20 cellular contexts compared by ENCODE assay signal in genomic region chr3:149872589-149872988, GRCh38. TPM values are rescaled to one million over a fixed set of nuclear protein-coding genes. Genes with fewer than 3 reads are reported as not detected.
DNase-seq lines count a peak whose midpoint lies in the region; ATAC-seq, FAIRE-seq and TF ChIP-seq lines count a peak whose summit lies in the region.
"Had no signal": no experiment of that assay in that cellular context is flagged by ENCODE, and none has a peak within 500 bp of the region (broad histone marks: within the 10 kb centered on the region; RNA-seq: fewer than 3 reads in every experiment).

No MANE protein-coding gene starts in this region.

- DNase-seq in HepG2 (ENCODE audit: low spot score) (no peak), right lobe of liver (no peak), OCI-M1 (lab: John Stamatoyannopoulos, UW) (peak; percentile 9), RPMI8226 (no peak), SIG-M5 treated with dmso at 0.1 percent for 504 hours (lab: John Stamatoyannopoulos, UW; ENCODE audit: unreplicated experiment) (no peak)
- DNase-seq: 8988T; C1 segment of cervical spinal cord; Calu3; CD4-positive, alpha-beta memory T cell; COR-L47; DMS53; DMS79 treated with DMSO at 0.1 percent for 48 hours; GF-D8; GOT3; HFFc6 had no signal

- peaks cover 3 to 13% of the 10 kb centered on the region in 2 experiments for H3K36me3 ChIP-seq in HepG2 (replicated peaks in 1 of 2; ENCODE audit: control insufficient read depth in 1 of 2, insufficient read depth in 2 of 2, low read length in 2 of 2)
- H3K36me3 ChIP-seq in right lobe of liver, result no peaks in the 10 kb centered on the region
- H3K36me3 ChIP-seq: HAP-1 had no signal

- intact Hi-C loops in HepG2 (cut with micrococcal nuclease; ENCODE audit: unreplicated experiment), result no loop called here
- intact Hi-C loops in right lobe of liver (cut with DNase I), result no loop called here

- CTCF ChIA-PET in HepG2 (lab: Yijun Ruan, JAX; ENCODE audit: low intra/inter-chr PET ratio, low total read pairs), result no interaction called here

- TF ChIP-seq POLR2A in HepG2 (IDR thresholded peaks at IDR 0.05; ENCODE audit: insufficient read depth in 1 of 2, low read depth in 2 of 2, low read length in 2 of 2), result no peak
- TF ChIP-seq POLR2A in right lobe of liver (IDR thresholded peaks at IDR 0.05), result no peak

- no peaks in the 10 kb centered on the region for H4K20me1 ChIP-seq in HepG2 (ENCODE audit: insufficient read depth, low read length)

- TF ChIP-seq RAD21 in HepG2 (CRISPR knock-in tag; IDR thresholded peaks at IDR 0.05), result no peak

- H3K27ac ChIP-seq in HepG2 (ENCODE audit: extremely low read length, insufficient read depth, low read length), result no peak overlapping the region
- no peak overlapping the region for H3K27ac ChIP-seq in right lobe of liver

- 98% methylated on average over 2 of the region's 2 CpGs for WGBS in HepG2 (ENCODE audit: low lambda C conversion rate)
- WGBS in right lobe of liver (ENCODE audit: insufficient coverage, low coverage, low lambda C conversion rate, missing lambda C conversion rate), result 94% methylated on average over 2 of the region's 2 CpGs

- ATAC-seq in HepG2 (no peak), right lobe of liver (no peak), HG03521 (IDR thresholded peaks at IDR 0.05; ENCODE audit: unreplicated experiment) (no peak)

- BruUV-seq in HepG2 (replicated peaks; lab: Mats Ljungman, UMichigan), result no TSS peak

- H3K9me3 ChIP-seq in HepG2 (ENCODE audit: low read length) (no peaks in the 10 kb centered on the region; the same call in 1 of the 2 replicates), right lobe of liver (no peaks in the 10 kb centered on the region)

- TF ChIP-seq CTCF in HepG2 (CRISPR knock-in tag; IDR thresholded peaks at IDR 0.05) (no peak), right lobe of liver (IDR thresholded peaks at IDR 0.05) (no peak)

- H3K4me3 ChIP-seq in HepG2 (replicated peaks in 1 of 3; ENCODE audit: insufficient read depth in 1 of 3, low read depth in 2 of 3, low read length in 3 of 3), result no peak overlapping the region
- H3K4me3 ChIP-seq in right lobe of liver, result no peak overlapping the region
- H3K4me3 ChIP-seq: HAP-1 had no signal

- no peak overlapping the region for H2AFZ ChIP-seq in HepG2 (ENCODE audit: low read length)

- POLR2A ChIA-PET in HepG2 (lab: Yijun Ruan, JAX), result no interaction called here

- FAIRE-seq in HepG2 (lab: Jason Lieb, UNC) (no peak), islet of Langerhans (lab: Jason Lieb, UNC) (peak; percentile 36)
- FAIRE-seq: GM12891, GM18507 had no signal

- in situ Hi-C loops in HepG2 (cut with HindIII; ENCODE audit: extremely low pct_ligation_motif_present, low pct_unique_long_range_greater_than_20kb), result no loop called here

- no peaks in the 10 kb centered on the region for H3K4me1 ChIP-seq in HepG2 (ENCODE audit: insufficient read depth, low read length)
- no peaks in the 10 kb centered on the region for H3K4me1 ChIP-seq in right lobe of liver
- H3K4me1 ChIP-seq: HAP-1 had no signal

- H3K4me2 ChIP-seq in HepG2 (ENCODE audit: low read depth, low read length), result no peak overlapping the region

- peaks cover 3% of the 10 kb centered on the region for H3K79me2 ChIP-seq in HepG2 (ENCODE audit: insufficient read depth, low read length)

- H3K9ac ChIP-seq in HepG2 (ENCODE audit: insufficient read depth, low read depth, low read length), result no peak overlapping the region

- TF ChIP-seq EP300 in HepG2 (IDR thresholded peaks at IDR 0.05; ENCODE audit: low read depth in 2 of 2, low read length in 2 of 2) (no peak), HepG2 (CRISPR knock-in tag; IDR thresholded peaks at IDR 0.05; ENCODE audit: borderline replicate concordance) (no peak)

- H3K27me3 ChIP-seq in HepG2 (ENCODE audit: control insufficient read depth in 1 of 2, insufficient read depth in 2 of 2, low read length in 2 of 2) (no peaks in the 10 kb centered on the region), right lobe of liver (no peaks in the 10 kb centered on the region)

TF ChIP-seq in HepG2, 621 proteins besides CTCF, POLR2A, EP300 and RAD21:
- peak; percentile 71 to 80 for TF ChIP-seq MAFK (conservative IDR thresholded peaks at IDR 0.05 in 1 of 2, IDR thresholded peaks at IDR 0.05 in 1 of 2; ENCODE audit: low read length in 2 of 2)
- TF ChIP-seq MAFF (IDR thresholded peaks at IDR 0.05; ENCODE audit: low read depth, low read length), result peak; percentile 81
- TF ChIP-seq CREM (IDR thresholded peaks at IDR 0.05), result no peak
- no peak for TF ChIP-seq CREM (CRISPR knock-in tag; IDR thresholded peaks at IDR 0.05)
- no peak for TF ChIP-seq BCLAF1 (IDR thresholded peaks at IDR 0.05)
- TF ChIP-seq RBFOX2 (IDR thresholded peaks at IDR 0.05; ENCODE audit: low read depth, low read length), result no peak
- TF ChIP-seq ZNF607 (CRISPR knock-in tag; IDR thresholded peaks at IDR 0.05; ENCODE audit: borderline replicate concordance), result no peak
- TF ChIP-seq SIN3A (IDR thresholded peaks at IDR 0.05; ENCODE audit: borderline replicate concordance, low read depth, low read length), result no peak
- no peak for TF ChIP-seq MAFG (CRISPR knock-in tag; IDR thresholded peaks at IDR 0.05)
TF ChIP-seq in HepG2: peak in this region for 2.

RNA-seq across cellular contexts. Expression of gene RNF13, which starts 59.6 kb away (rescaled TPM):
- total RNA-seq in HepG2 (2016; rRNA removed; fragmentation: Illumina TruSeq; extraction: Trizol), result 28.1 and 46.0 TPM in 2 replicates
- 217 and 228 TPM in 2 replicates for total RNA-seq in HepG2 (2016; cell fraction: cytosol; rRNA removed; fragmentation: Illumina TruSeq; extraction: Trizol; ENCODE audit: low read depth)
- 28.8 and 45.3 TPM in 2 replicates for total RNA-seq in HepG2 (2016; cell fraction: insoluble cytoplasmic fraction; rRNA removed; fragmentation: Illumina TruSeq; extraction: Trizol)
- total RNA-seq in HepG2 (2016; cell fraction: membrane; rRNA removed; fragmentation: Illumina TruSeq; extraction: Trizol), result 72.6 and 86.1 TPM in 2 replicates
- total RNA-seq in HepG2 (2016; cell fraction: nucleus; rRNA removed; fragmentation: Illumina TruSeq; extraction: Trizol), result 43.9 and 45.5 TPM in 2 replicates
- polyA plus RNA-seq in HepG2 (2011; rRNA removed), result 32.0 and 39.8 TPM in 2 replicates
- polyA plus RNA-seq in HepG2 (2011; cell fraction: cytosol; rRNA removed), result 21.6 and 31.0 TPM in 2 replicates
- polyA plus RNA-seq in HepG2 (2011; cell fraction: nucleus; rRNA removed), result 14.4 and 18.7 TPM in 2 replicates
- polyA plus RNA-seq in HepG2 (2012), result 37.4 and 44.5 TPM in 2 replicates
- polyA plus RNA-seq in HepG2 (2016; cell fraction: cytosol; fragmentation: Illumina TruSeq; extraction: Trizol; ENCODE audit: low read depth), result 6.6 and 7.0 TPM in 2 replicates
- polyA plus RNA-seq in HepG2 (2016; cell fraction: insoluble cytoplasmic fraction; fragmentation: Illumina TruSeq; extraction: Trizol; ENCODE audit: low read depth), result 21.5 and 26.7 TPM in 2 replicates
- polyA plus RNA-seq in HepG2 (2016; cell fraction: membrane; fragmentation: Illumina TruSeq; extraction: Trizol; ENCODE audit: low read depth), result 13.9 and 14.4 TPM in 2 replicates
- polyA plus RNA-seq in HepG2 (2016; cell fraction: nucleus; fragmentation: Illumina TruSeq; extraction: Trizol; ENCODE audit: insufficient read depth, low read depth), result 51.2 and 51.6 TPM in 2 replicates
- polyA minus RNA-seq in HepG2 (2011; rRNA and poly(A)+ RNA removed; ENCODE audit: low replicate concordance), result 50.9 and 117 TPM in 2 replicates
- 55.4 and 59.3 TPM in 2 replicates for polyA minus RNA-seq in HepG2 (2011; cell fraction: cytosol; rRNA and poly(A)+ RNA removed)
- 74.9 and 95.4 TPM in 2 replicates for polyA minus RNA-seq in HepG2 (2011; cell fraction: nucleus; rRNA and poly(A)+ RNA removed)
- total RNA-seq in right lobe of liver, result 10 to 100 TPM; 45.0 to 55.6 (median 47.5) TPM
